Comparison of ENCODE assay signal across 4 cellular contexts in the genomic region with DNA sequence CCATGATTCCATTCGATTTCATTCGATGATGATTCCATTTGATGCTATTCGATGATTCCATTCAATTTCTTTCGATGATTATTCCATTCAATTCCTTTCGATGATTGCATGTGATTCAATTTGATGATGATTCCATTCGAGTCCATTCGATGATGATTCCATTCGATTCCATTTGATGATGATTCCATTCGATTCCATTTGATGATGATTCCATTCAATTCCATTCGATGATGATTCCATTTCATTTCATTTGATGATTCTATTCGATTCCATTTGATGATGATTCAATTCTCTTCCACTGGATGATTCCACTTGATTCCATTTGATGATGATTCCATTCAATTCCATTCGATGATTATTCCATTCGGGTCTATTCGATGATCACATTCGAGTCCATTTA.
DNase-seq lines count a peak whose midpoint lies in the region; ATAC-seq, FAIRE-seq and TF ChIP-seq lines count a peak whose summit lies in the region.
"Not testable (repeated sequence)": the region's sequence is repeated elsewhere in the genome, so short reads cannot be mapped to it uniquely, and the experiment has no call there.

No MANE protein-coding gene starts in this region.

- ATAC-seq in HepG2: not testable (repeated sequence)

- WGBS in endodermal cell (ENCODE audit: insufficient coverage in 1 of 2, insufficient read length in 1 of 2), 2 experiments: 82 to 88% methylated on average over 15 of the region's 15 CpGs
- 25% methylated on average over 15 of the region's 15 CpGs for WGBS in HepG2 (ENCODE audit: low lambda C conversion rate)

- peaks cover 100% of the 10 kb centered on the region for H3K9me3 Mint-ChIP-seq in endodermal cell

- POLR2A ChIA-PET in HepG2 (lab: Yijun Ruan, JAX): not testable (repeated sequence)

- in situ Hi-C loops in HepG2 (cut with HindIII; ENCODE audit: extremely low pct_ligation_motif_present, low pct_unique_long_range_greater_than_20kb): not testable (repeated sequence)

- H3K27ac ChIP-seq in HUES48 (ENCODE audit: low read depth, low read length); endodermal cell (ENCODE audit: low read depth, low read length); iPS-20b (ENCODE audit: low read length); HepG2 (ENCODE audit: extremely low read length, insufficient read depth, low read length): not testable (repeated sequence)

- TF ChIP-seq CTCF in endodermal cell (conservative IDR thresholded peaks at IDR 0.05); HepG2 (CRISPR knock-in tag; IDR thresholded peaks at IDR 0.05): not testable (repeated sequence)

- TF ChIP-seq POLR2A in HepG2 (IDR thresholded peaks at IDR 0.05; ENCODE audit: insufficient read depth in 1 of 2, low read depth in 2 of 2, low read length in 2 of 2): not testable (repeated sequence)

- not testable (repeated sequence) for H3K27me3 Mint-ChIP-seq in endodermal cell (ENCODE audit: insufficient read depth)

- not testable (repeated sequence) for H3K4me3 Mint-ChIP-seq in endodermal cell

- intact Hi-C loops in HepG2 (cut with micrococcal nuclease; ENCODE audit: unreplicated experiment): not testable (repeated sequence)

- H4K20me1 ChIP-seq in HepG2 (ENCODE audit: insufficient read depth, low read length): not testable (repeated sequence)

- not testable (repeated sequence) for H3K9ac ChIP-seq in HUES48 (ENCODE audit: low read depth, low read length); endodermal cell (ENCODE audit: extremely low read depth, low read length, poor library complexity, severe bottlenecking); iPS-20b (ENCODE audit: low read depth, low read length); HepG2 (ENCODE audit: insufficient read depth, low read depth, low read length)

- not testable (repeated sequence) for H2AFZ ChIP-seq in HepG2 (ENCODE audit: low read length)

- not testable (repeated sequence) for BruUV-seq in HepG2 (replicated peaks; lab: Mats Ljungman, UMichigan)

- TF ChIP-seq EP300 in HepG2 (IDR thresholded peaks at IDR 0.05; ENCODE audit: low read depth in 2 of 2, low read length in 2 of 2); HepG2 (CRISPR knock-in tag; IDR thresholded peaks at IDR 0.05; ENCODE audit: borderline replicate concordance): not testable (repeated sequence)

- FAIRE-seq in HepG2 (lab: Jason Lieb, UNC): not testable (repeated sequence)

- CTCF ChIA-PET in HepG2 (lab: Yijun Ruan, JAX; ENCODE audit: low intra/inter-chr PET ratio, low total read pairs): not testable (repeated sequence)

- not testable (repeated sequence) for H3K36me3 ChIP-seq in HUES48 (ENCODE audit: control insufficient read depth, insufficient read depth, low read length); endodermal cell (ENCODE audit: control insufficient read depth, insufficient read depth, low read length); iPS-20b (ENCODE audit: insufficient read depth, low read depth, low read length); HepG2 (replicated peaks in 1 of 2; ENCODE audit: control insufficient read depth in 1 of 2, insufficient read depth in 2 of 2, low read length in 2 of 2)

- peaks cover 42% of the 10 kb centered on the region for H3K36me3 Mint-ChIP-seq in endodermal cell (ENCODE audit: low read depth)

- H3K27ac Mint-ChIP-seq in endodermal cell: not testable (repeated sequence)

- not testable (repeated sequence) for H3K4me1 ChIP-seq in HUES48 (ENCODE audit: control insufficient read depth, insufficient read depth, low read length); endodermal cell (ENCODE audit: control insufficient read depth, insufficient read depth, low read length); iPS-20b (ENCODE audit: insufficient read depth, low read length); HepG2 (ENCODE audit: insufficient read depth, low read length)

- TF ChIP-seq RAD21 in HepG2 (CRISPR knock-in tag; IDR thresholded peaks at IDR 0.05): not testable (repeated sequence)

- not testable (repeated sequence) for H3K4me1 Mint-ChIP-seq in endodermal cell

- H3K4me2 ChIP-seq in HepG2 (ENCODE audit: low read depth, low read length): not testable (repeated sequence)

- not testable (repeated sequence) for DNase-seq in endodermal cell; HepG2 (ENCODE audit: low spot score)

- not testable (repeated sequence) for H3K27me3 ChIP-seq in HUES48 (ENCODE audit: control insufficient read depth, insufficient read depth, low read length); endodermal cell (ENCODE audit: control insufficient read depth, insufficient read depth, low read length, poor library complexity, severe bottlenecking); iPS-20b (ENCODE audit: insufficient read depth, low read length); HepG2 (ENCODE audit: control insufficient read depth in 1 of 2, insufficient read depth in 2 of 2, low read length in 2 of 2)

- H3K79me2 ChIP-seq in HepG2 (ENCODE audit: insufficient read depth, low read length): not testable (repeated sequence)

- H3K4me3 ChIP-seq in HUES48 (ENCODE audit: low read depth, low read length) (peak overlapping the region; percentile 1; the same call in 1 of the 2 replicates), endodermal cell (ENCODE audit: low read length) (peak overlapping the region; percentile 50), iPS-20b (ENCODE audit: low read length) (0 out of 2 replicates have a peak overlapping the region, but pooled peaks have one; percentile 3)
- not testable (repeated sequence) for H3K4me3 ChIP-seq in HepG2 (replicated peaks in 1 of 3; ENCODE audit: insufficient read depth in 1 of 3, low read depth in 2 of 3, low read length in 3 of 3)

- H3K9me3 ChIP-seq in HUES48 (ENCODE audit: control insufficient read depth, insufficient read depth, low read length) (peaks cover 98% of the 10 kb centered on the region), endodermal cell (ENCODE audit: control insufficient read depth, low read length) (peaks cover 100% of the 10 kb centered on the region), iPS-20b (ENCODE audit: insufficient read depth, low read depth, low read length) (peaks cover 100% of the 10 kb centered on the region), HepG2 (ENCODE audit: low read length) (peaks cover 100% of the 10 kb centered on the region)

TF ChIP-seq in HepG2, 621 proteins besides CTCF, POLR2A, EP300 and RAD21:
- TF ChIP-seq NBN (conservative IDR thresholded peaks at IDR 0.05): peak; percentile 65; the same call in 1 of the 2 replicates
- TF ChIP-seq PHB2 (IDR thresholded peaks at IDR 0.05; ENCODE audit: partially characterized antibody): peak; percentile 20
- peak; percentile 85 for TF ChIP-seq CREB1 (IDR thresholded peaks at IDR 0.05)
- TF ChIP-seq CREB1 (CRISPR knock-in tag; IDR thresholded peaks at IDR 0.05): not testable (repeated sequence)
- TF ChIP-seq TBX3 (IDR thresholded peaks at IDR 0.05; ENCODE audit: borderline replicate concordance): 0 out of 2 replicates have a peak, but pooled peaks have one; percentile 12
- TF ChIP-seq ZNF282 (IDR thresholded peaks at IDR 0.05; ENCODE audit: partially characterized antibody): peak; percentile 6
- 0 out of 2 replicates have a peak, but pooled peaks have one; percentile 10 for TF ChIP-seq FOXK2 (IDR thresholded peaks at IDR 0.05)
